ENCODE assay signal across 17 cellular contexts in genomic region chr3:182911782-182912111, GRCh38.
DNase-seq lines count a peak whose midpoint lies in the region; ATAC-seq, FAIRE-seq and TF ChIP-seq lines count a peak whose summit lies in the region.
"Had no signal": no experiment of that assay in that cellular context is flagged by ENCODE, and none has a peak within 500 bp of the region (broad histone marks: within the 10 kb centered on the region; RNA-seq: fewer than 3 reads in every experiment).

No MANE protein-coding gene starts in this region.

- H3K27me3 ChIP-seq in gastroesophageal sphincter, result no peaks in the 10 kb centered on the region
- H3K27me3 ChIP-seq: transverse colon had no signal

- no peak for DNase-seq in activated naive CD8-positive, alpha-beta T cell treated with anti-CD3 and anti-CD28 coated beads, Interleukin-2, amount 50 U/mL, for 24 hours
- no peak for DNase-seq in T-cell
- DNase-seq in foreskin melanocyte, result no peak
- no peak for DNase-seq in RCC 7860 (ENCODE audit: low spot score)
- DNase-seq: activated CD8-positive, alpha-beta memory T cell treated with anti-CD3 and anti-CD28 coated beads, Interleukin-2, amount 50 U/mL, for 48 hours; DMS79 treated with DMSO at 0.1 percent for 48 hours; NCI-H1092; NCI-H2171; SK-N-SH; stimulated activated CD4-positive, alpha-beta T cell treated with anti-CD3 and anti-CD28 coated beads, Interleukin-15, amount 100 ng/mL, for 24 hours; transverse colon had no signal

- CTCF ChIA-PET in T-cell (lab: Charles Lee), result no interaction called here

- 17 to 54% methylated on average over 2 to 5 of the region's 5 CpGs for WGBS in gastroesophageal sphincter (ENCODE audit: low coverage in 1 of 2), 2 donors

- H3K4me1 Mint-ChIP-seq in activated naive CD8-positive, alpha-beta T cell (ENCODE audit: low read depth), result peaks cover 64% of the 10 kb centered on the region
- peaks cover 48% of the 10 kb centered on the region for H3K4me1 Mint-ChIP-seq in activated naive CD8-positive, alpha-beta T cell treated with anti-CD3 and anti-CD28 coated beads, Interleukin-2, amount 50 U/mL, for 24 hours
- peaks cover 56 to 60% (median 59%) of the 10 kb centered on the region in 3 donors for H3K4me1 Mint-ChIP-seq in T-cell
- H3K4me1 Mint-ChIP-seq in stimulated activated naive CD8-positive, alpha-beta T cell treated with anti-CD3 and anti-CD28 coated beads, Interleukin-15, Interleukin-2, amounts not matched to agents 100 ng/mL and 50 ng/mL, for 24 hours (ENCODE audit: low read depth), result peaks cover 57% of the 10 kb centered on the region

- no peak overlapping the region for H3K4me3 ChIP-seq in gastroesophageal sphincter
- H3K4me3 ChIP-seq: transverse colon had no signal

- H3K27me3 Mint-ChIP-seq in activated naive CD8-positive, alpha-beta T cell, result no peaks in the 10 kb centered on the region
- H3K27me3 Mint-ChIP-seq in activated naive CD8-positive, alpha-beta T cell treated with anti-CD3 and anti-CD28 coated beads, Interleukin-2, amount 50 U/mL, for 24 hours, result no peaks in the 10 kb centered on the region
- H3K27me3 Mint-ChIP-seq in T-cell, result no peaks in the 10 kb centered on the region
- no peaks in the 10 kb centered on the region for H3K27me3 Mint-ChIP-seq in stimulated activated naive CD8-positive, alpha-beta T cell treated with anti-CD3 and anti-CD28 coated beads, Interleukin-15, Interleukin-2, amounts not matched to agents 100 ng/mL and 50 ng/mL, for 24 hours

- H3K27ac ChIP-seq in cingulate gyrus (ENCODE audit: low read depth, low read length), result peak overlapping the region; percentile 83
- no peak overlapping the region for H3K27ac ChIP-seq in gastroesophageal sphincter
- H3K27ac ChIP-seq: transverse colon had no signal

- TF ChIP-seq POLR2A in gastroesophageal sphincter (IDR thresholded peaks at IDR 0.05), result no peak

- peaks cover 0 to 50% of the 10 kb centered on the region in 2 donors for H3K36me3 ChIP-seq in gastroesophageal sphincter

- FAIRE-seq in RCC 7860 (lab: Jason Lieb, UNC), result no peak
- FAIRE-seq: endometrium, islet of Langerhans had no signal

- TF ChIP-seq EP300 in gastroesophageal sphincter (IDR thresholded peaks at IDR 0.05), result no peak

- POLR2A ChIA-PET in T-cell (lab: Charles Lee), result interaction anchor here (0.5 to 0.6 kb wide), 2 partner anchors 49 to 69 kb away, joined by 3 to 5 read pairs; no protein-coding TSS in a partner anchor

- no peak overlapping the region for H3K4me3 Mint-ChIP-seq in activated naive CD8-positive, alpha-beta T cell
- H3K4me3 Mint-ChIP-seq in activated naive CD8-positive, alpha-beta T cell treated with anti-CD3 and anti-CD28 coated beads, Interleukin-2, amount 50 U/mL, for 24 hours, result no peak overlapping the region
- peak overlapping the region in 1 of 3 donors; percentile 1 for H3K4me3 Mint-ChIP-seq in T-cell
- no peak overlapping the region for H3K4me3 Mint-ChIP-seq in stimulated activated naive CD8-positive, alpha-beta T cell treated with anti-CD3 and anti-CD28 coated beads, Interleukin-15, Interleukin-2, amounts not matched to agents 100 ng/mL and 50 ng/mL, for 24 hours

- peaks cover 2% of the 10 kb centered on the region for H3K36me3 Mint-ChIP-seq in activated naive CD8-positive, alpha-beta T cell
- peaks cover 13% of the 10 kb centered on the region for H3K36me3 Mint-ChIP-seq in activated naive CD8-positive, alpha-beta T cell treated with anti-CD3 and anti-CD28 coated beads, Interleukin-2, amount 50 U/mL, for 24 hours (ENCODE audit: low read depth)
- H3K36me3 Mint-ChIP-seq in T-cell, result peaks cover 5% of the 10 kb centered on the region
- H3K36me3 Mint-ChIP-seq in stimulated activated naive CD8-positive, alpha-beta T cell treated with anti-CD3 and anti-CD28 coated beads, Interleukin-15, Interleukin-2, amounts not matched to agents 100 ng/mL and 50 ng/mL, for 24 hours (ENCODE audit: low read depth), result peaks cover 30% of the 10 kb centered on the region

- no peaks in the 10 kb centered on the region for H3K4me1 ChIP-seq in gastroesophageal sphincter
- H3K4me1 ChIP-seq: transverse colon had no signal

- no peak for TF ChIP-seq CTCF in gastroesophageal sphincter (IDR thresholded peaks at IDR 0.05)

- no peak for ATAC-seq in activated naive CD8-positive, alpha-beta T cell treated with anti-CD3 and anti-CD28 coated beads, Interleukin-2, amount 50 U/mL, for 24 hours
- ATAC-seq in T-cell (replicated peaks in 1 of 4), result peak in 1 of 4 experiments; percentile 8
- no peak for ATAC-seq in gastroesophageal sphincter

- H3K9me3 Mint-ChIP-seq in activated naive CD8-positive, alpha-beta T cell (ENCODE audit: low read depth), result no peaks in the 10 kb centered on the region
- no peaks in the 10 kb centered on the region for H3K9me3 Mint-ChIP-seq in activated naive CD8-positive, alpha-beta T cell treated with anti-CD3 and anti-CD28 coated beads, Interleukin-2, amount 50 U/mL, for 24 hours
- no peaks in the 10 kb centered on the region for H3K9me3 Mint-ChIP-seq in T-cell
- no peaks in the 10 kb centered on the region for H3K9me3 Mint-ChIP-seq in stimulated activated naive CD8-positive, alpha-beta T cell treated with anti-CD3 and anti-CD28 coated beads, Interleukin-15, Interleukin-2, amounts not matched to agents 100 ng/mL and 50 ng/mL, for 24 hours

- peak overlapping the region; percentile 61 for H3K27ac Mint-ChIP-seq in activated naive CD8-positive, alpha-beta T cell
- H3K27ac Mint-ChIP-seq in activated naive CD8-positive, alpha-beta T cell treated with anti-CD3 and anti-CD28 coated beads, Interleukin-2, amount 50 U/mL, for 24 hours, result no peak overlapping the region
- H3K27ac Mint-ChIP-seq in T-cell, result peak overlapping the region; percentile 81 to 89
- peak overlapping the region; percentile 8 for H3K27ac Mint-ChIP-seq in stimulated activated naive CD8-positive, alpha-beta T cell treated with anti-CD3 and anti-CD28 coated beads, Interleukin-15, Interleukin-2, amounts not matched to agents 100 ng/mL and 50 ng/mL, for 24 hours

- H3K9me3 ChIP-seq in gastroesophageal sphincter, result no peaks in the 10 kb centered on the region
- H3K9me3 ChIP-seq: SK-N-SH, transverse colon had no signal
